28 cellular contexts compared by ENCODE assay signal in the genomic region with DNA sequence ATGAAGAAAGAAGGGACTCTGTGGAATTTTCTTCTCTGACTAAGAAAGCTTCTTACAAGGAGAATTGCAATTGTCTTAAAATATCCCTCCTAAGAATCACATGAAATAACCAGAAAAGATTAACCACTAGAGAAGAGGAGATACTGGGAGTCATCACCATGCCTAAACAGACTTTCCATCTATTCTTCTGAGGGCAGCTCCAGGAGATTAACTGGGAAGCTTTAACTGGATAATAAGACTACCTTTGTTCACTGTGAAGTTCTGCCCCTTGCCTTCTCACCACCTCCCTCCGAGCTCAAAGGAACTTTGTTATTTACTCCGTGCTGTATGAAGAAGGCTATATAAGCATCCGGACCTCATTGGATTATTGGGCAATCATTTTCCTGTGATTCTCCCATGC. TPM values are rescaled to one million over a fixed set of nuclear protein-coding genes. Genes with fewer than 3 reads are reported as not detected.
"Had no signal": no experiment of that assay in that cellular context is flagged by ENCODE, and none has a peak within 500 bp of the region (broad histone marks: within the 10 kb centered on the region; RNA-seq: fewer than 3 reads in every experiment).

No MANE protein-coding gene starts in this region.

- DNase-seq: activated CD4-positive, alpha-beta memory T cell treated with anti-CD3 and anti-CD28 coated beads, Interleukin-2, amount 10 ng/mL, durations not matched to agents 7 days and 5 days; activated CD4-positive, alpha-beta T cell treated with anti-CD3 and anti-CD28 coated beads, Interleukin-2, amount 10 ng/mL, durations not matched to agents 7 days and 5 days; activated CD4-positive, CD25-positive, alpha-beta regulatory T cell; activated gamma-delta T cell treated with Interleukin-2 at 50 U/mL for 16 hours; activated naive CD4-positive, alpha-beta T cell treated with anti-CD3 and anti-CD28 coated beads, Interleukin-2, amount 10 ng/mL, durations not matched to agents 7 days and 5 days; activated naive CD8-positive, alpha-beta T cell treated with anti-CD3 and anti-CD28 coated beads, Interleukin-2, amount 10 ng/mL, durations not matched to agents 7 days and 5 days; activated T-cell treated with anti-CD3 and anti-CD28 coated beads for 4 hours; activated T-cell treated with anti-CD3 and anti-CD28 coated beads, Interleukin-2, amount 50 U/mL, for 72 hours; adrenal gland; anterior cingulate cortex; cerebellar nuclear complex; KG1; NCI-H1048; NCI-H146; NCI-H187 treated with DMSO at 0.1 percent for 48 hours; NCI-H2081 treated with DMSO at 0.1 percent for 48 hours; NCI-H2227 treated with DMSO at 0.1 percent for 48 hours; NCI-H526; NCI-H82; SHP77 treated with DMSO at 0.1 percent for 48 hours; T-cell; T-helper 2 cell; T1000 had no signal

- H3K4me1 ChIP-seq: adrenal gland had no signal

- H3K27ac ChIP-seq: adrenal gland, VCaP had no signal

- H3K27me3 Mint-ChIP-seq: activated CD4-positive, alpha-beta T cell treated with anti-CD3 and anti-CD28 coated beads, Interleukin-2, amount 10 ng/mL, durations not matched to agents 7 days and 5 days; activated naive CD8-positive, alpha-beta T cell treated with anti-CD3 and anti-CD28 coated beads, Interleukin-2, amount 10 ng/mL, durations not matched to agents 7 days and 5 days; T-cell had no signal

- H3K9me3 Mint-ChIP-seq: activated CD4-positive, alpha-beta memory T cell treated with anti-CD3 and anti-CD28 coated beads, Interleukin-2, amount 10 ng/mL, durations not matched to agents 7 days and 5 days; activated naive CD8-positive, alpha-beta T cell treated with anti-CD3 and anti-CD28 coated beads, Interleukin-2, amount 10 ng/mL, durations not matched to agents 7 days and 5 days; activated T-cell treated with anti-CD3 and anti-CD28 coated beads, Interleukin-2, amount 50 U/mL, for 72 hours; activated T-helper 2 cell treated with anti-CD3 and anti-CD28 coated beads, Interferon-gamma antibody, Interleukin-2, Interleukin-4, amounts not matched to agents 10 μg/mL and 5 μg/mL and 100 μg/mL, durations not matched to agents 14 hours and 24 hours and 36 hours; T-cell had no signal

- H3K27me3 ChIP-seq: adrenal gland had no signal

- H3K4me3 Mint-ChIP-seq: activated CD4-positive, alpha-beta memory T cell treated with anti-CD3 and anti-CD28 coated beads, Interleukin-2, amount 10 ng/mL, durations not matched to agents 7 days and 5 days; activated CD4-positive, alpha-beta T cell treated with anti-CD3 and anti-CD28 coated beads, Interleukin-2, amount 10 ng/mL, durations not matched to agents 7 days and 5 days; activated naive CD4-positive, alpha-beta T cell treated with anti-CD3 and anti-CD28 coated beads, Interleukin-2, amount 10 ng/mL, durations not matched to agents 7 days and 5 days; activated naive CD8-positive, alpha-beta T cell treated with anti-CD3 and anti-CD28 coated beads, Interleukin-2, amount 10 ng/mL, durations not matched to agents 7 days and 5 days; activated T-cell treated with anti-CD3 and anti-CD28 coated beads, Interleukin-2, amount 50 U/mL, for 72 hours; T-cell had no signal

- H3K4me3 ChIP-seq: adrenal gland had no signal

- ATAC-seq: activated T-cell treated with anti-CD3 and anti-CD28 coated beads, Interleukin-2, amount 50 U/mL, for 72 hours; T-cell had no signal

- H3K9me3 ChIP-seq: adrenal gland had no signal

- H3K36me3 Mint-ChIP-seq: T-cell had no signal

- H3K27ac Mint-ChIP-seq: activated CD4-positive, alpha-beta memory T cell treated with anti-CD3 and anti-CD28 coated beads, Interleukin-2, amount 10 ng/mL, durations not matched to agents 7 days and 5 days; activated CD4-positive, alpha-beta T cell treated with anti-CD3 and anti-CD28 coated beads, Interleukin-2, amount 10 ng/mL, durations not matched to agents 7 days and 5 days; activated naive CD4-positive, alpha-beta T cell treated with anti-CD3 and anti-CD28 coated beads, Interleukin-2, amount 10 ng/mL, durations not matched to agents 7 days and 5 days; activated naive CD8-positive, alpha-beta T cell treated with anti-CD3 and anti-CD28 coated beads, Interleukin-2, amount 10 ng/mL, durations not matched to agents 7 days and 5 days; activated T-cell treated with anti-CD3 and anti-CD28 coated beads, Interleukin-2, amount 50 U/mL, for 72 hours; activated T-helper 2 cell treated with anti-CD3 and anti-CD28 coated beads, Interferon-gamma antibody, Interleukin-2, Interleukin-4, amounts not matched to agents 10 μg/mL and 5 μg/mL and 100 μg/mL, durations not matched to agents 14 hours and 24 hours and 36 hours; T-cell had no signal

- H3K36me3 ChIP-seq: adrenal gland had no signal

RNA-seq across cellular contexts. Expression of a gene that starts 24.5 kb away (rescaled TPM):
- total RNA-seq: activated CD4-positive, alpha-beta memory T cell treated with anti-CD3 and anti-CD28 coated beads, Interleukin-2, amount 10 ng/mL, durations not matched to agents 7 days and 5 days; activated CD4-positive, alpha-beta T cell treated with anti-CD3 and anti-CD28 coated beads, Interleukin-2, amount 10 ng/mL, durations not matched to agents 7 days and 5 days; activated CD8-positive, alpha-beta memory T cell treated with anti-CD3 and anti-CD28 coated beads for 36 hours; activated naive CD8-positive, alpha-beta T cell treated with anti-CD3 and anti-CD28 coated beads, Interleukin-2, amount 10 ng/mL, durations not matched to agents 7 days and 5 days; activated T-cell treated with anti-CD3 and anti-CD28 coated beads, Interleukin-2, amount 50 U/mL, for 72 hours; activated T-helper 2 cell treated with anti-CD3 and anti-CD28 coated beads, Interferon-gamma antibody, Interleukin-2, Interleukin-4, amounts not matched to agents 10 μg/mL and 5 μg/mL and 100 μg/mL, durations not matched to agents 14 hours and 24 hours and 36 hours; cardiac septum; OCI-LY7 had no signal
- polyA plus RNA-seq: adrenal gland had no signal
